1 cellular context compared by ENCODE assay signal in genomic region chr10:60757422-60757895, GRCh38.
TF ChIP-seq lines count a peak whose summit lies in the region.

No MANE protein-coding gene starts in this region.

TF ChIP-seq in IMR-90, 13 proteins besides CTCF, POLR2A, EP300 and RAD21 (continued from another document):
- TF ChIP-seq MAFK (IDR thresholded peaks at IDR 0.05; ENCODE audit: low read depth, low read length) (no peak), FOS (IDR thresholded peaks at IDR 0.05; ENCODE audit: low read depth, low read length) (no peak), MAZ (IDR thresholded peaks at IDR 0.05; ENCODE audit: borderline replicate concordance, low read depth, low read length) (no peak)
